In genomic region chr1:225999912-226000337, GRCh38 we compare ENCODE assay signal across 8 cellular contexts. TPM values are rescaled to one million over a fixed set of nuclear protein-coding genes. Genes with fewer than 3 reads are reported as not detected.
DNase-seq lines count a peak whose midpoint lies in the region; ATAC-seq and TF ChIP-seq lines count a peak whose summit lies in the region.

No MANE protein-coding gene starts in this region.

- TF ChIP-seq EP300 in stomach (IDR thresholded peaks at IDR 0.05), result no peak

- DNase-seq in NCI-H1092 treated with DMSO at 0.1 percent for 48 hours (lab: John Stamatoyannopoulos, UW) (peak; percentile 82), NCI-H1092 (lab: John Stamatoyannopoulos, UW) (no peak), stomach (no peak), posterior vena cava (ENCODE audit: low spot score) (no peak)
- DNase-seq in activated naive CD8-positive, alpha-beta T cell treated with anti-CD3 and anti-CD28 coated beads for 36 hours, result no peak

- H2AFZ ChIP-seq in KMS-11 (ENCODE audit: low read depth), result peak overlapping the region; percentile 68

- intact Hi-C loops in stomach (cut with DNase I; ENCODE audit: low total_unique reads), result no loop called here
- intact Hi-C loops in posterior vena cava (cut with DNase I), result loop anchor here in 1 of 2 donors (5.0 kb wide), 1 partner anchor 62 kb away; the partner anchor contains the start of gene H3-3A

- H3K9me3 ChIP-seq in iPS-18c (ENCODE audit: control insufficient read depth, insufficient read depth, low read length) (no peaks in the 10 kb centered on the region), stomach (no peaks in the 10 kb centered on the region)

- H3K36me3 ChIP-seq in KMS-11 (ENCODE audit: insufficient read depth), result no peaks in the 10 kb centered on the region
- H3K36me3 ChIP-seq in stomach, result peaks cover 0 to 8% (median 4%) of the 10 kb centered on the region in 4 donors

- no peaks in the 10 kb centered on the region for H3K27me3 ChIP-seq in KMS-11 (ENCODE audit: insufficient read depth, low read depth)
- no peaks in the 10 kb centered on the region for H3K27me3 ChIP-seq in stomach

- TF ChIP-seq CTCF in KMS-11 (conservative IDR thresholded peaks at IDR 0.05; ENCODE audit: low read depth, low read length) (no peak), stomach (IDR thresholded peaks at IDR 0.05) (no peak)

- peak overlapping the region; percentile 100 for H3K4me3 Mint-ChIP-seq in activated naive CD8-positive, alpha-beta T cell treated with anti-CD3 and anti-CD28 coated beads for 36 hours

- H3K4me2 ChIP-seq in KMS-11, result peak overlapping the region; percentile 96

- H3K4me1 Mint-ChIP-seq in activated naive CD8-positive, alpha-beta T cell treated with anti-CD3 and anti-CD28 coated beads for 36 hours, result peaks cover 59% of the 10 kb centered on the region

- TF ChIP-seq POLR2A in stomach (IDR thresholded peaks at IDR 0.05), result no peak

- H3K27ac Mint-ChIP-seq in activated naive CD8-positive, alpha-beta T cell treated with anti-CD3 and anti-CD28 coated beads for 36 hours, result peak overlapping the region; percentile 100

- H3K27me3 Mint-ChIP-seq in activated naive CD8-positive, alpha-beta T cell treated with anti-CD3 and anti-CD28 coated beads for 36 hours, result no peaks in the 10 kb centered on the region

- peaks cover 15% of the 10 kb centered on the region for H3K36me3 Mint-ChIP-seq in activated naive CD8-positive, alpha-beta T cell treated with anti-CD3 and anti-CD28 coated beads for 36 hours

- peak overlapping the region; percentile 83 for H3K9ac ChIP-seq in KMS-11

- H3K4me1 ChIP-seq in KMS-11 (ENCODE audit: low read depth, poor library complexity, severe bottlenecking), result peaks cover 49% of the 10 kb centered on the region
- peaks cover 35 to 73% (median 45%) of the 10 kb centered on the region in 4 donors for H3K4me1 ChIP-seq in stomach

- 6 to 20% (median 14%) methylated on average over 10 of the region's 10 CpGs for WGBS in stomach, 5 donors

- peaks cover 42% of the 10 kb centered on the region for H3K79me2 ChIP-seq in KMS-11 (ENCODE audit: insufficient read depth, low read depth)

- H3K27ac ChIP-seq in KMS-11 (peak overlapping the region; percentile 98), stomach (peak overlapping the region; percentile 89 to 99 (median 97))

- H3K9me3 Mint-ChIP-seq in activated naive CD8-positive, alpha-beta T cell treated with anti-CD3 and anti-CD28 coated beads for 36 hours, result peaks cover 4% of the 10 kb centered on the region

- ATAC-seq in GM21576 (IDR thresholded peaks at IDR 0.05; ENCODE audit: unreplicated experiment), result peak; percentile 29

- no peaks in the 10 kb centered on the region; the same call in 1 of the 2 replicates for H4K20me1 ChIP-seq in KMS-11 (ENCODE audit: insufficient read depth)

- H3K4me3 ChIP-seq in KMS-11 (IDR thresholded peaks at IDR 0.05; ENCODE audit: insufficient read depth, low read depth, low read length) (peak overlapping the region; percentile 63), iPS-18c (ENCODE audit: insufficient read depth, low read depth, low read length) (peak overlapping the region; percentile 49), stomach (peak overlapping the region; percentile 62 to 87 (median 76))

RNA-seq across cellular contexts. Expression of gene SDE2, which starts 0.8 kb away (rescaled TPM):
- total RNA-seq in activated naive CD8-positive, alpha-beta T cell treated with anti-CD3 and anti-CD28 coated beads for 36 hours, result 10 to 100 TPM; 20.0 to 21.2 TPM
- 10 to 100 TPM in 2 of 5 donors, 1 to 10 TPM in 3; 4.0 to 40.2 (median 9.0) TPM for total RNA-seq in stomach
- polyA plus RNA-seq in stomach, result 1 to 10 TPM; 4.9 to 7.6 (median 7.6) TPM
- 10 to 100 TPM; 17.9 to 18.0 TPM for total RNA-seq in posterior vena cava

RNA-seq across cellular contexts. Expression of gene LEFTY2, which starts 58.9 kb away (rescaled TPM):
- total RNA-seq in activated naive CD8-positive, alpha-beta T cell treated with anti-CD3 and anti-CD28 coated beads for 36 hours, result not detected
- total RNA-seq in stomach (100 to 1,000 TPM in 1 of 5 donors, under 1 TPM in 1, not detected in 3; 0.18 to 138 TPM), posterior vena cava (1 to 10 TPM; 3.4 to 4.2 TPM)
- polyA plus RNA-seq in stomach, result under 1 TPM in 1 of 3 donors, not detected in 2; 0.13 TPM
